Comparison of ENCODE assay signal across 9 cellular contexts in genomic region chr19:16527971-16528521, GRCh38. TPM values are rescaled to one million over a fixed set of nuclear protein-coding genes. Genes with fewer than 3 reads are reported as not detected.
DNase-seq lines count a peak whose midpoint lies in the region; ATAC-seq and TF ChIP-seq lines count a peak whose summit lies in the region.
"Had no signal": no experiment of that assay in that cellular context is flagged by ENCODE, and none has a peak within 500 bp of the region (broad histone marks: within the 10 kb centered on the region; RNA-seq: fewer than 3 reads in every experiment).

No MANE protein-coding gene starts in this region.

- no peaks in the 10 kb centered on the region for H3K9me2 ChIP-seq in OCI-LY1 (ENCODE audit: low read depth, low read length)

- H3K4me1 ChIP-seq in OCI-LY1 (ENCODE audit: insufficient read depth, low read length, severe bottlenecking) (no peaks in the 10 kb centered on the region), lower lobe of right lung (no peaks in the 10 kb centered on the region), vagina (no peaks in the 10 kb centered on the region)

- no peaks in the 10 kb centered on the region for H4K20me1 ChIP-seq in OCI-LY1 (ENCODE audit: insufficient read depth, low read length)

- no peak overlapping the region for H2AFZ ChIP-seq in OCI-LY1 (ENCODE audit: low read length)

- no peaks in the 10 kb centered on the region for H3K4me1 Mint-ChIP-seq in Calu3 (ENCODE audit: low read depth, unreplicated experiment)

- H3K36me3 ChIP-seq in OCI-LY1 (ENCODE audit: insufficient read depth, low read length), result peaks cover 96% of the 10 kb centered on the region
- peaks cover 100% of the 10 kb centered on the region for H3K36me3 ChIP-seq in lower lobe of right lung
- H3K36me3 ChIP-seq in vagina, result peaks cover 0 to 97% of the 10 kb centered on the region in 2 donors

- no peaks in the 10 kb centered on the region for H3K27me3 Mint-ChIP-seq in Calu3 (ENCODE audit: unreplicated experiment)
- H3K27me3 Mint-ChIP-seq: stimulated activated naive CD8-positive, alpha-beta T cell treated with anti-CD3 and anti-CD28 coated beads, Interleukin-15, Interleukin-2, amounts not matched to agents 100 ng/mL and 50 ng/mL, for 24 hours had no signal

- TF ChIP-seq CTCF in Calu3 (IDR thresholded peaks at IDR 0.05; ENCODE audit: unreplicated experiment) (peak; percentile 30), OCI-LY1 (IDR thresholded peaks at IDR 0.05; ENCODE audit: low read length) (peak; percentile 75), lower lobe of right lung (IDR thresholded peaks at IDR 0.05) (peak; percentile 27), vagina (IDR thresholded peaks at IDR 0.05) (no peak)

- no peak for DNase-seq in Calu3
- peak in 1 of 2 donors; percentile 41 for DNase-seq in activated naive CD4-positive, alpha-beta T cell treated with anti-CD3 and anti-CD28 coated beads, Interleukin-2, amount 50 U/mL, for 72 hours (ENCODE audit: low spot score in 2 of 2)
- no peak for DNase-seq in lower lobe of right lung
- no peak for DNase-seq in NCI-H526 treated with DMSO at 0.1 percent for 48 hours (lab: John Stamatoyannopoulos, UW)
- no peak for DNase-seq in NK-92 (lab: John Stamatoyannopoulos, UW; ENCODE audit: unreplicated experiment)
- DNase-seq in vagina (ENCODE audit: extremely low spot score in 2 of 2), result no peak
- DNase-seq in NOMO-1 treated with DMSO at 0.1 percent for 48 hours (lab: John Stamatoyannopoulos, UW; ENCODE audit: unreplicated experiment), result no peak

- H3K4me2 ChIP-seq in OCI-LY1 (ENCODE audit: low read length), result no peak overlapping the region

- intact Hi-C loops in Calu3 (cut with micrococcal nuclease; ENCODE audit: unreplicated experiment), result no loop called here
- intact Hi-C loops in lower lobe of right lung (cut with DNase I), result no loop called here
- intact Hi-C loops in vagina (cut with DNase I), result no loop called here

- no peak overlapping the region for H3K27ac ChIP-seq in OCI-LY1 (ENCODE audit: low read depth, low read length, poor library complexity, severe bottlenecking)
- H3K27ac ChIP-seq in lower lobe of right lung, result no peak overlapping the region
- H3K27ac ChIP-seq in vagina, result no peak overlapping the region

- H3K4me3 ChIP-seq in OCI-LY1 (ENCODE audit: low read depth, low read length, poor library complexity, severe bottlenecking), result no peak overlapping the region
- no peak overlapping the region for H3K4me3 ChIP-seq in lower lobe of right lung
- H3K4me3 ChIP-seq in vagina, result no peak overlapping the region

- H3K27me3 ChIP-seq in OCI-LY1 (ENCODE audit: insufficient read depth, low read length) (no peaks in the 10 kb centered on the region), lower lobe of right lung (ENCODE audit: low read depth) (no peaks in the 10 kb centered on the region), vagina (no peaks in the 10 kb centered on the region)

- H3F3A ChIP-seq in OCI-LY1 (ENCODE audit: insufficient read depth, low read length), result no peaks in the 10 kb centered on the region

- H3K9me3 ChIP-seq in OCI-LY1 (ENCODE audit: low read length) (no peaks in the 10 kb centered on the region), lower lobe of right lung (no peaks in the 10 kb centered on the region), vagina (no peaks in the 10 kb centered on the region)

- no peak overlapping the region for H3K4me3 Mint-ChIP-seq in Calu3 (ENCODE audit: low read depth, unreplicated experiment)
- H3K4me3 Mint-ChIP-seq: stimulated activated naive CD8-positive, alpha-beta T cell treated with anti-CD3 and anti-CD28 coated beads, Interleukin-15, Interleukin-2, amounts not matched to agents 100 ng/mL and 50 ng/mL, for 24 hours had no signal

- peak in 1 of 2 donors; percentile 50 for ATAC-seq in activated naive CD4-positive, alpha-beta T cell treated with anti-CD3 and anti-CD28 coated beads, Interleukin-2, amount 50 U/mL, for 72 hours
- ATAC-seq in lower lobe of right lung, result no peak

- no peak overlapping the region for H3K9ac ChIP-seq in OCI-LY1 (ENCODE audit: low read length)

- no peaks in the 10 kb centered on the region for H3K9me3 Mint-ChIP-seq in Calu3 (ENCODE audit: low read depth, unreplicated experiment)
- H3K9me3 Mint-ChIP-seq in activated naive CD4-positive, alpha-beta T cell treated with anti-CD3 and anti-CD28 coated beads, Interleukin-2, amount 50 U/mL, for 72 hours, result no peaks in the 10 kb centered on the region
- H3K9me3 Mint-ChIP-seq: stimulated activated naive CD8-positive, alpha-beta T cell treated with anti-CD3 and anti-CD28 coated beads, Interleukin-15, Interleukin-2, amounts not matched to agents 100 ng/mL and 50 ng/mL, for 24 hours had no signal

- BruUV-seq in Calu3 (replicated peaks; lab: Mats Ljungman, UMichigan), result no TSS peak

- no peak overlapping the region for H3K27ac Mint-ChIP-seq in Calu3 (ENCODE audit: unreplicated experiment)
- H3K27ac Mint-ChIP-seq in activated naive CD4-positive, alpha-beta T cell treated with anti-CD3 and anti-CD28 coated beads, Interleukin-2, amount 50 U/mL, for 72 hours, result peak overlapping the region; percentile 26 to 29
- H3K27ac Mint-ChIP-seq: stimulated activated naive CD8-positive, alpha-beta T cell treated with anti-CD3 and anti-CD28 coated beads, Interleukin-15, Interleukin-2, amounts not matched to agents 100 ng/mL and 50 ng/mL, for 24 hours had no signal

- no peaks in the 10 kb centered on the region for H3K79me2 ChIP-seq in OCI-LY1 (ENCODE audit: insufficient read depth, low read length)

- CTCF ChIA-PET in Calu3 (lab: Charles Lee), result interaction anchor here (0.9 kb wide), 1 partner anchor 41 kb away, joined by 3 read pairs; no protein-coding TSS in a partner anchor

- peaks cover 54% of the 10 kb centered on the region for H3K36me3 Mint-ChIP-seq in Calu3 (ENCODE audit: insufficient read depth, unreplicated experiment)
- peaks cover 6 to 10% of the 10 kb centered on the region in 2 donors for H3K36me3 Mint-ChIP-seq in activated naive CD4-positive, alpha-beta T cell treated with anti-CD3 and anti-CD28 coated beads, Interleukin-2, amount 50 U/mL, for 72 hours

- no peak for TF ChIP-seq POLR2A in vagina (IDR thresholded peaks at IDR 0.05)

RNA-seq across cellular contexts. Expression of gene CHERP, which starts 14.2 kb away (rescaled TPM):
- 49.3 and 49.8 TPM in 2 replicates for total RNA-seq in Calu3 (2022)
- 100 to 1,000 TPM in 1 of 2 donors, 10 to 100 TPM in 1; 54.9 to 117 TPM for total RNA-seq in activated naive CD4-positive, alpha-beta T cell treated with anti-CD3 and anti-CD28 coated beads, Interleukin-2, amount 50 U/mL, for 72 hours
- total RNA-seq in lower lobe of right lung, result 35.4 TPM
- 17.2 TPM for total RNA-seq in vagina

RNA-seq across cellular contexts. Expression of gene C19orf44, which starts 31.9 kb away (rescaled TPM):
- 4.5 and 4.8 TPM in 2 replicates for total RNA-seq in Calu3 (2022)
- 1 to 10 TPM; 3.1 to 4.3 TPM for total RNA-seq in activated naive CD4-positive, alpha-beta T cell treated with anti-CD3 and anti-CD28 coated beads, Interleukin-2, amount 50 U/mL, for 72 hours
- total RNA-seq in lower lobe of right lung, result 6.6 TPM
- 7.4 TPM for total RNA-seq in vagina

RNA-seq across cellular contexts. Expression of gene CALR3, which starts 32.1 kb away (rescaled TPM):
- total RNA-seq in Calu3 (2022) (not detected in 2 replicates), lower lobe of right lung (not detected), vagina (not detected)
- total RNA-seq in activated naive CD4-positive, alpha-beta T cell treated with anti-CD3 and anti-CD28 coated beads, Interleukin-2, amount 50 U/mL, for 72 hours, result not detected

RNA-seq across cellular contexts. Expression of gene SLC35E1, which starts 44.2 kb away (rescaled TPM):
- 41.6 and 46.4 TPM in 2 replicates for total RNA-seq in Calu3 (2022)
- 10 to 100 TPM; 39.5 to 58.2 TPM for total RNA-seq in activated naive CD4-positive, alpha-beta T cell treated with anti-CD3 and anti-CD28 coated beads, Interleukin-2, amount 50 U/mL, for 72 hours
- 47.3 TPM for total RNA-seq in lower lobe of right lung
- total RNA-seq in vagina, result 21.6 TPM

RNA-seq across cellular contexts. Expression of gene EPS15L1, which starts 56.3 kb away (rescaled TPM):
- total RNA-seq in Calu3 (2022) (24.2 and 25.6 TPM in 2 replicates), lower lobe of right lung (40.3 TPM), vagina (34.6 TPM)
- total RNA-seq in activated naive CD4-positive, alpha-beta T cell treated with anti-CD3 and anti-CD28 coated beads, Interleukin-2, amount 50 U/mL, for 72 hours, result 10 to 100 TPM; 35.0 to 43.8 TPM

Comparison
In these comparisons a context has a peak if more than half of its experiments do, and no peak if none do; other contexts are left out.
1. CTCF ChIP-seq: peak in Calu3 (single experiment), OCI-LY1 (single experiment) and lower lobe of right lung (single experiment); none in vagina (0 of 3).